23 cellular contexts compared by ENCODE assay signal in the genomic region with DNA sequence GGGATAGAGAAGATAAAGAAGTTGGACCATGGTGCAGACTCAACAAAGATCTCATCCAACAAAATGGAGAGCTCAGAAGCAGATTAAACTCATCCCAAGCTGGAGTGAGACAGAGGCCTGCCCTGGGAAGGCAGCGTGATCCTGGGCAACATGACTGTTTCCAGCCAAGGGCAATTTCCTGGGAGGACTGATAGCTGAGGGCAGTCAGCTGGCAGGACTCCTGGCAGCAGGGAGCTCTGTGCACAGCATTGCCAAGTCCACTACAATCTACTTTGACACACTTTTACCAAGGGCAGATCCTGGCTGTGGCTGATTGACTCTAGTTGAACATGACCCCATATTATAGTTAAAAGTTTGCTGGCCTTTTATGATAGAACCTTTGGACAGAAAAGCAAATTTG.
A peak's percentile ranks its signal among the peaks of the same experiment; 100 is the strongest.
DNase-seq lines count a peak whose midpoint lies in the region; ATAC-seq, FAIRE-seq and TF ChIP-seq lines count a peak whose summit lies in the region.
"Had no signal": no experiment of that assay in that cellular context is flagged by ENCODE, and none has a peak within 500 bp of the region (broad histone marks: within the 10 kb centered on the region; RNA-seq: fewer than 3 reads in every experiment).

No MANE protein-coding gene starts in this region.

- no peaks in the 10 kb centered on the region for H3K36me3 Mint-ChIP-seq in MCF 10A (ENCODE audit: insufficient read depth, unreplicated experiment)

- dilution Hi-C loops in mammary epithelial cell (cut with HindIII; ENCODE audit: low sequenced_read_pairs) = no loop called here

- H2AFZ ChIP-seq in mammary epithelial cell (ENCODE audit: low read depth, low read length) = no peak overlapping the region
- H2AFZ ChIP-seq: GM23338 had no signal

- H3K27me3 Mint-ChIP-seq in MCF 10A (ENCODE audit: insufficient read depth, unreplicated experiment) = no peaks in the 10 kb centered on the region

- H3K9ac ChIP-seq in mammary epithelial cell (ENCODE audit: insufficient read depth, low read length) = no peak overlapping the region
- H3K9ac ChIP-seq: BLaER1 treated with 17β-estradiol and CSF1 and Interleukin-3, amounts not matched to agents 10 nM and 100 nM had no signal

- WGBS in mammary epithelial cell (ENCODE audit: low coverage, missing lambda C conversion rate) = 100% methylated on average over 1 of the region's 1 CpG
- 29 to 67% (median 30%) methylated on average over 1 of the region's 1 CpG for WGBS in small intestine, 3 donors
- WGBS in spleen, 5 donors = 67 to 95% (median 76%) methylated on average over 1 of the region's 1 CpG

- peak overlapping the region; percentile 4 for H3K27ac Mint-ChIP-seq in MCF 10A (ENCODE audit: low read depth, unreplicated experiment)
- H3K27ac Mint-ChIP-seq: GM23338 had no signal

- no peaks in the 10 kb centered on the region for H3K27me3 ChIP-seq in mammary epithelial cell (ENCODE audit: insufficient read depth, low read length)
- H3K27me3 ChIP-seq in right atrium auricular region = no peaks in the 10 kb centered on the region
- H3K27me3 ChIP-seq in small intestine (ENCODE audit: control insufficient read depth in 2 of 2, insufficient read depth in 2 of 2, low read length in 2 of 2) = no peaks in the 10 kb centered on the region
- H3K27me3 ChIP-seq in spleen (replicated peaks in 1 of 7) = no peaks in the 10 kb centered on the region
- H3K27me3 ChIP-seq: BLaER1 treated with 17β-estradiol and CSF1 and Interleukin-3, amounts not matched to agents 10 nM and 100 nM; SJSA1 had no signal

- BruUV-seq in MCF 10A (replicated peaks; lab: Mats Ljungman, UMichigan) (no TSS peak), mammary epithelial cell (replicated peaks; lab: Mats Ljungman, UMichigan) (no TSS peak)

- H3K4me1 Mint-ChIP-seq in MCF 10A (ENCODE audit: insufficient read depth, unreplicated experiment) = no peaks in the 10 kb centered on the region
- H3K4me1 Mint-ChIP-seq: CD8-positive, alpha-beta memory T cell; GM23338 had no signal

- no peak overlapping the region for H3K4me2 ChIP-seq in mammary epithelial cell (ENCODE audit: insufficient read depth, low read depth, low read length)
- H3K4me2 ChIP-seq: A549; BLaER1 treated with 17β-estradiol and CSF1 and Interleukin-3, amounts not matched to agents 10 nM and 100 nM; GM23338 had no signal

- H3K36me3 ChIP-seq in mammary epithelial cell (ENCODE audit: insufficient read depth, low read length) (no peaks in the 10 kb centered on the region), right atrium auricular region (no peaks in the 10 kb centered on the region), small intestine (ENCODE audit: control insufficient read depth in 2 of 2, insufficient read depth in 2 of 2, low read length in 2 of 2) (no peaks in the 10 kb centered on the region), spleen (no peaks in the 10 kb centered on the region)
- H3K36me3 ChIP-seq: BLaER1 treated with 17β-estradiol and CSF1 and Interleukin-3, amounts not matched to agents 10 nM and 100 nM; SJSA1 had no signal

- DNase-seq in MCF 10A (ENCODE audit: unreplicated experiment) (no peak), mammary epithelial cell (no peak), cerebellar cortex (ENCODE audit: low spot score) (peak; percentile 89), right atrium auricular region (ENCODE audit: low spot score) (no peak), small intestine (peak; percentile 16), NCI-H1417 treated with DMSO at 0.1 percent for 48 hours (lab: John Stamatoyannopoulos, UW) (no peak), spleen (no peak)
- DNase-seq: CD8-positive, alpha-beta memory T cell; DND-41; GDM1; KBM-7; NCI-H1048; NCI-H524; OCI-M1 had no signal

- no peak for TF ChIP-seq POLR2A in spleen (IDR thresholded peaks at IDR 0.05)

- H3K9me3 Mint-ChIP-seq in MCF 10A (ENCODE audit: unreplicated experiment) = no peaks in the 10 kb centered on the region
- H3K9me3 Mint-ChIP-seq: CD8-positive, alpha-beta memory T cell; GM23338 had no signal

- no peaks in the 10 kb centered on the region for H3K79me2 ChIP-seq in mammary epithelial cell (ENCODE audit: insufficient read depth, low read length)

- CTCF ChIA-PET in MCF 10A (lab: Yijun Ruan, JAX) (interaction anchor here (0.8 to 2.1 kb wide), 3 partner anchors 10 to 439 kb away, joined by 3 to 7 read pairs (median 4); no protein-coding TSS in a partner anchor), mammary epithelial cell (lab: Charles Lee; ENCODE audit: low non-redundant PET) (no interaction called here)

- H4K20me1 ChIP-seq in mammary epithelial cell (ENCODE audit: insufficient read depth, low read length) = no peaks in the 10 kb centered on the region
- H4K20me1 ChIP-seq: BLaER1 treated with 17β-estradiol and CSF1 and Interleukin-3, amounts not matched to agents 10 nM and 100 nM had no signal

- no peaks in the 10 kb centered on the region for H3K9me3 ChIP-seq in mammary epithelial cell (replicated peaks; ENCODE audit: insufficient read depth, low read length)
- no peaks in the 10 kb centered on the region for H3K9me3 ChIP-seq in right atrium auricular region
- H3K9me3 ChIP-seq in small intestine (ENCODE audit: control insufficient read depth, low read depth) = no peaks in the 10 kb centered on the region
- no peaks in the 10 kb centered on the region for H3K9me3 ChIP-seq in spleen
- H3K9me3 ChIP-seq: A549; BLaER1 treated with 17β-estradiol and CSF1 and Interleukin-3, amounts not matched to agents 10 nM and 100 nM; SJSA1 had no signal

- no peak overlapping the region for H3K4me3 ChIP-seq in mammary epithelial cell (replicated peaks in 1 of 3; ENCODE audit: insufficient read depth in 1 of 3, low read depth in 2 of 3, low read length in 3 of 3)
- H3K4me3 ChIP-seq in right atrium auricular region = no peak overlapping the region
- H3K4me3 ChIP-seq in small intestine (ENCODE audit: low read depth in 1 of 2, low read length in 2 of 2) = no peak overlapping the region
- H3K4me3 ChIP-seq in spleen = no peak overlapping the region
- H3K4me3 ChIP-seq: A549; BLaER1 treated with 17β-estradiol and CSF1 and Interleukin-3, amounts not matched to agents 10 nM and 100 nM; GM12878; GM23338; SJSA1 had no signal

- POLR2A ChIA-PET in MCF 10A (lab: Yijun Ruan, JAX) = no interaction called here

- H3K27ac ChIP-seq in mammary epithelial cell (ENCODE audit: insufficient read depth, low read depth, low read length) = no peak overlapping the region
- peak overlapping the region; percentile 62 to 63 for H3K27ac ChIP-seq in right atrium auricular region
- H3K27ac ChIP-seq in small intestine (ENCODE audit: low read depth in 1 of 2, low read length in 1 of 2) = no peak overlapping the region
- H3K27ac ChIP-seq in spleen = no peak overlapping the region
- H3K27ac ChIP-seq: A549; BLaER1 treated with 17β-estradiol and CSF1 and Interleukin-3, amounts not matched to agents 10 nM and 100 nM; RWPE1; SJSA1 had no signal

- in situ Hi-C loops in mammary epithelial cell (cut with MboI; ENCODE audit: low sequenced_read_pairs in 2 of 2) = no loop called here

- no peak for ATAC-seq in HG03108 (IDR thresholded peaks at IDR 0.05; ENCODE audit: unreplicated experiment)
- ATAC-seq: A549, GM12878, GM23338, HCT116 had no signal

- intact Hi-C loops in MCF 10A (cut with micrococcal nuclease) (no loop called here), mammary epithelial cell (cut with micrococcal nuclease) (no loop called here), spleen (cut with DNase I; ENCODE audit: low total_unique reads) (no loop called here)

- H3K4me1 ChIP-seq in mammary epithelial cell (ENCODE audit: insufficient read depth, low read length) (peaks cover 4% of the 10 kb centered on the region), right atrium auricular region (no peaks in the 10 kb centered on the region), small intestine (ENCODE audit: control insufficient read depth in 2 of 2, insufficient read depth in 1 of 2, low read depth in 1 of 2, low read length in 1 of 2) (no peaks in the 10 kb centered on the region), spleen (no peaks in the 10 kb centered on the region)
- H3K4me1 ChIP-seq: A549, SJSA1 had no signal

- FAIRE-seq in small intestine (lab: Jason Lieb, UNC) = no peak
- FAIRE-seq: A549, D721Med, GM12878 had no signal

- TF ChIP-seq CTCF in MCF 10A (IDR thresholded peaks at IDR 0.05; ENCODE audit: unreplicated experiment) = no peak
- no peak for TF ChIP-seq CTCF in mammary epithelial cell (conservative IDR thresholded peaks at IDR 0.05 in 1 of 2, IDR thresholded peaks at IDR 0.05 in 1 of 2; ENCODE audit: extremely low read depth in 1 of 2, insufficient read depth in 1 of 2, low read depth in 1 of 2, low read length in 2 of 2)
- TF ChIP-seq CTCF in right atrium auricular region (IDR thresholded peaks at IDR 0.05) = no peak
- TF ChIP-seq CTCF in spleen (IDR thresholded peaks at IDR 0.05 in 8 of 11, conservative IDR thresholded peaks at IDR 0.05 in 3 of 11) = no peak

- H3K4me3 Mint-ChIP-seq in MCF 10A (ENCODE audit: unreplicated experiment) = no peak overlapping the region
- H3K4me3 Mint-ChIP-seq: CD8-positive, alpha-beta memory T cell; GM23338 had no signal

Comparison
In these comparisons a context has a peak if more than half of its experiments do, and no peak if none do; other contexts are left out.
1. DNase-seq: peak in cerebellar cortex (single experiment) and small intestine (single experiment); none in MCF 10A (single experiment), mammary epithelial cell (single experiment), right atrium auricular region (single experiment), NCI-H1417 treated with DMSO at 0.1 percent for 48 hours (single experiment) and spleen (single experiment).
2. H3K27ac ChIP-seq: peak in right atrium auricular region (2 of 2); none in mammary epithelial cell (single experiment), small intestine (0 of 2) and spleen (0 of 8).